In the genomic region with DNA sequence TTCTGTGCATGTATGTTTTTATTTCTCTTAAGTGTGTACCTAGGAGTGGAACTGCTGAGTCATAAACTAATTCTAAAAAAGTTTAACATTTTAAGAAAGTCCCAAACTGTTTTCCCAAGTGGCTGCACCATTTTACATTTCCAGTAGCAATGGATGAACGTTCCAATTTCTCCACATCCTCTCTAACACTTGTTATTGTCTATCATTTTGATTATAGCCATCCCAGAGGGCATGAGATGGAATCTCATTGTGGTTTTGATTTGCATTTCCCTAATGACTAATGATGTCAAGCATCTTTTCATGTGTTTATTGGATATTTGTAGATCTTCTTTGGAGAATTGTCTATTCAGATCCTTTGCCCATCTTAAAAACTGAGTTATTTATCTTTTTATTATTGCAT, we compare ENCODE assay signal across 24 cellular contexts.
"Had no signal": no experiment of that assay in that cellular context is flagged by ENCODE, and none has a peak within 500 bp of the region (broad histone marks: within the 10 kb centered on the region; RNA-seq: fewer than 3 reads in every experiment).

No MANE protein-coding gene starts in this region.

- DNase-seq: activated CD4-positive, alpha-beta T cell treated with anti-CD3 and anti-CD28 coated beads for 48 hours; activated CD4-positive, alpha-beta T cell treated with anti-CD3 and anti-CD28 coated beads, Interleukin-2, amount 50 U/mL, for 4 hours; activated CD4-positive, CD25-positive, alpha-beta regulatory T cell treated with anti-CD3 and anti-CD28 coated beads, Interleukin-2, amount 50 U/mL, for 72 hours; activated CD8-positive, alpha-beta memory T cell treated with anti-CD3 and anti-CD28 coated beads, Interleukin-2, amount 50 U/mL, for 48 hours; activated CD8-positive, alpha-beta T cell treated with anti-CD3 and anti-CD28 coated beads, Interleukin-2, amount 10 ng/mL, durations not matched to agents 7 days and 5 days; activated naive CD4-positive, alpha-beta T cell treated with anti-CD3 and anti-CD28 coated beads, Interleukin-2, amount 50 U/mL, for 16 hours; activated naive CD8-positive, alpha-beta T cell treated with anti-CD3 and anti-CD28 coated beads, Interleukin-2, amount 10 ng/mL, durations not matched to agents 7 days and 5 days; activated T-cell treated with anti-CD3 and anti-CD28 coated beads, Interleukin-2, amount 50 U/mL, for 1 hour; aorta; central memory CD4-positive, alpha-beta T cell; KG1; MM.1S; NCI-H1105; NCI-H1436; NCI-H1694 treated with DMSO at 0.1 percent for 48 hours; NCI-H2029 treated with DMSO at 0.1 percent for 48 hours; NCI-H345; NCI-H510A; NCI-H69; NK-92 treated with Interleukin-12 subunit alpha and Interleukin-12 subunit beta, amount 100 ng/mL, for 24 hours; Peyer's patch; SHP77 had no signal

- ATAC-seq: activated CD8-positive, alpha-beta T cell treated with anti-CD3 and anti-CD28 coated beads, Interleukin-2, amount 10 ng/mL, durations not matched to agents 7 days and 5 days had no signal

- H3K4me3 ChIP-seq: breast epithelium, Peyer's patch had no signal

- H3K9me3 ChIP-seq: breast epithelium, Peyer's patch had no signal

- H3K36me3 ChIP-seq: breast epithelium, Peyer's patch had no signal

- H3K4me1 ChIP-seq: breast epithelium, Peyer's patch had no signal

- H3K27me3 ChIP-seq: Peyer's patch had no signal

- H3K27ac ChIP-seq: breast epithelium, Peyer's patch, RWPE1 had no signal
